1 cellular context compared by ENCODE assay signal in the genomic region with DNA sequence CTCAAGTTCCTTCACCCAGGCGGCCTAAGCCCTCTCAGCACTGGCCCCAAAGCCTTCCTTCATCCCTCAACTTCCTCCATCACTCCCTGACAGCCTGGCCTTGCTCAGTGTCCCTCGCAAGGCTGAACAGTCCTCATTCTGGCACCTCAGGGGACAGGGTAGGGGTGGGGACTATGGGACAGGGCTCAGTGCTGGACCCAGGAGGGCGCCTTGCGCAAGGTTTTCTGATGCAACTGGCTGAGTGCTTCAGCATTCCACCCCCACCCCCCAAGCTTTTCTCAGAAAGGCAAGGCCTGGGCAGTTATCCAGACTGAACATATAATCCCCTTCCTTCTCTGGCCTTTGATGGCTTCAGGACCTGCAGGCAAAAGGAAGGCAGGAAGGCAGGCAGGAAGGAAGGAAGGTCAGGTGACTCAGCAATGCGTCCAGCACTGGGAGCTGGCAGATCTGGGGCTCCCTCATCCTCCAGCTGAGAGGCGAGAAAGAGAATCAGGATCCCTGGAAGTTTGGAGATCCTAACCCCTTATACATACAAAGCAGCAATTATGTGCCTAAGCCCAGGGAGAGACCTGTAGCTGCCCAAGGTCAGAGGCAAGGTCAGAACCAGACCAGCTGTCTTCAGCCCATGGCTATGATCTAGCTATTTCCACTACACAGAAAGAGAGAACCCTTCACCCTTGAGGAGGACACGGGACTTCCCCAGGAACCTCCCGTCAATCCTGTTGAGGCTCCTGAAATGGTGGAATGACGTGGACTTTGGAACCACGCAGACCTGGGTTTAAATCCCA.
TF ChIP-seq lines count a peak whose summit lies in the region.

No MANE protein-coding gene starts in this region.

TF ChIP-seq in HepG2, 621 proteins besides CTCF, POLR2A, EP300 and RAD21 (continued from another document and continues in another):
- peak; percentile 81; the same call in 1 of the 2 replicates for TF ChIP-seq ZNF772 (CRISPR knock-in tag; IDR thresholded peaks at IDR 0.05)
- peak; percentile 60 for TF ChIP-seq SIN3A (IDR thresholded peaks at IDR 0.05; ENCODE audit: borderline replicate concordance, low read depth, low read length)
- TF ChIP-seq KDM1A (CRISPR knock-in tag; IDR thresholded peaks at IDR 0.05), result peak; percentile 91
- TF ChIP-seq, protein P1, sequence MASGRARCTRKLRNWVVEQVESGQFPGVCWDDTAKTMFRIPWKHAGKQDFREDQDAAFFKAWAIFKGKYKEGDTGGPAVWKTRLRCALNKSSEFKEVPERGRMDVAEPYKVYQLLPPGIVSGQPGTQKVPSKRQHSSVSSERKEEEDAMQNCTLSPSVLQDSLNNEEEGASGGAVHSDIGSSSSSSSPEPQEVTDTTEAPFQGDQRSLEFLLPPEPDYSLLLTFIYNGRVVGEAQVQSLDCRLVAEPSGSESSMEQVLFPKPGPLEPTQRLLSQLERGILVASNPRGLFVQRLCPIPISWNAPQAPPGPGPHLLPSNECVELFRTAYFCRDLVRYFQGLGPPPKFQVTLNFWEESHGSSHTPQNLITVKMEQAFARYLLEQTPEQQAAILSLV (CRISPR knock-in tag; IDR thresholded peaks at IDR 0.05; ENCODE audit: borderline replicate concordance), result peak; percentile 90
- TF ChIP-seq, protein P2, sequence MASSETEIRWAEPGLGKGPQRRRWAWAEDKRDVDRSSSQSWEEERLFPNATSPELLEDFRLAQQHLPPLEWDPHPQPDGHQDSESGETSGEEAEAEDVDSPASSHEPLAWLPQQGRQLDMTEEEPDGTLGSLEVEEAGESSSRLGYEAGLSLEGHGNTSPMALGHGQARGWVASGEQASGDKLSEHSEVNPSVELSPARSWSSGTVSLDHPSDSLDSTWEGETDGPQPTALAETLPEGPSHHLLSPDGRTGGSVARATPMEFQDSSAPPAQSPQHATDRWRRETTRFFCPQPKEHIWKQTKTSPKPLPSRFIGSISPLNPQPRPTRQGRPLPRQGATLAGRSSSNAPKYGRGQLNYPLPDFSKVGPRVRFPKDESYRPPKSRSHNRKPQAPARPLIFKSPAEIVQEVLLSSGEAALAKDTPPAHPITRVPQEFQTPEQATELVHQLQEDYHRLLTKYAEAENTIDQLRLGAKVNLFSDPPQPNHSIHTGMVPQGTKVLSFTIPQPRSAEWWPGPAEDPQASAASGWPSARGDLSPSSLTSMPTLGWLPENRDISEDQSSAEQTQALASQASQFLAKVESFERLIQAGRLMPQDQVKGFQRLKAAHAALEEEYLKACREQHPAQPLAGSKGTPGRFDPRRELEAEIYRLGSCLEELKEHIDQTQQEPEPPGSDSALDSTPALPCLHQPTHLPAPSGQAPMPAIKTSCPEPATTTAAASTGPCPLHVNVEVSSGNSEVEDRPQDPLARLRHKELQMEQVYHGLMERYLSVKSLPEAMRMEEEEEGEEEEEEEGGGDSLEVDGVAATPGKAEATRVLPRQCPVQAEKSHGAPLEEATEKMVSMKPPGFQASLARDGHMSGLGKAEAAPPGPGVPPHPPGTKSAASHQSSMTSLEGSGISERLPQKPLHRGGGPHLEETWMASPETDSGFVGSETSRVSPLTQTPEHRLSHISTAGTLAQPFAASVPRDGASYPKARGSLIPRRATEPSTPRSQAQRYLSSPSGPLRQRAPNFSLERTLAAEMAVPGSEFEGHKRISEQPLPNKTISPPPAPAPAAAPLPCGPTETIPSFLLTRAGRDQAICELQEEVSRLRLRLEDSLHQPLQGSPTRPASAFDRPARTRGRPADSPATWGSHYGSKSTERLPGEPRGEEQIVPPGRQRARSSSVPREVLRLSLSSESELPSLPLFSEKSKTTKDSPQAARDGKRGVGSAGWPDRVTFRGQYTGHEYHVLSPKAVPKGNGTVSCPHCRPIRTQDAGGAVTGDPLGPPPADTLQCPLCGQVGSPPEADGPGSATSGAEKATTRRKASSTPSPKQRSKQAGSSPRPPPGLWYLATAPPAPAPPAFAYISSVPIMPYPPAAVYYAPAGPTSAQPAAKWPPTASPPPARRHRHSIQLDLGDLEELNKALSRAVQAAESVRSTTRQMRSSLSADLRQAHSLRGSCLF (CRISPR knock-in tag; IDR thresholded peaks at IDR 0.05; ENCODE audit: borderline replicate concordance), result no peak
- peak; percentile 67; the same call in 1 of the 2 replicates for TF ChIP-seq RELA (CRISPR knock-in tag; IDR thresholded peaks at IDR 0.05)
- TF ChIP-seq RFX3 (CRISPR knock-in tag; IDR thresholded peaks at IDR 0.05), result no peak
- peak; percentile 79; the same call in 1 of the 2 replicates for TF ChIP-seq CHD2 (IDR thresholded peaks at IDR 0.05; ENCODE audit: low read depth, low read length)
- peak; percentile 98 for TF ChIP-seq ZNF891 (CRISPR knock-in tag; IDR thresholded peaks at IDR 0.05)
- TF ChIP-seq ZNF383 (CRISPR knock-in tag; IDR thresholded peaks at IDR 0.05; ENCODE audit: borderline replicate concordance), result peak; percentile 85
- TF ChIP-seq, protein P3, sequence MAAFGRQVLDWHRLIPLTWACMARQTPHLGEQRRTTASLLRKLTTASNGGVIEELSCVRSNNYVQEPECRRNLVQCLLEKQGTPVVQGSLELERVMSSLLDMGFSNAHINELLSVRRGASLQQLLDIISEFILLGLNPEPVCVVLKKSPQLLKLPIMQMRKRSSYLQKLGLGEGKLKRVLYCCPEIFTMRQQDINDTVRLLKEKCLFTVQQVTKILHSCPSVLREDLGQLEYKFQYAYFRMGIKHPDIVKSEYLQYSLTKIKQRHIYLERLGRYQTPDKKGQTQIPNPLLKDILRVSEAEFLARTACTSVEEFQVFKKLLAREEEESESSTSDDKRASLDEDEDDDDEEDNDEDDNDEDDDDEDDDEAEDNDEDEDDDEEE (CRISPR knock-in tag; IDR thresholded peaks at IDR 0.05), result 0 out of 2 replicates have a peak, but pooled peaks have one; percentile 30
- TF ChIP-seq ZNF121 (CRISPR knock-in tag; IDR thresholded peaks at IDR 0.05), result peak; percentile 99
- TF ChIP-seq, protein P4, sequence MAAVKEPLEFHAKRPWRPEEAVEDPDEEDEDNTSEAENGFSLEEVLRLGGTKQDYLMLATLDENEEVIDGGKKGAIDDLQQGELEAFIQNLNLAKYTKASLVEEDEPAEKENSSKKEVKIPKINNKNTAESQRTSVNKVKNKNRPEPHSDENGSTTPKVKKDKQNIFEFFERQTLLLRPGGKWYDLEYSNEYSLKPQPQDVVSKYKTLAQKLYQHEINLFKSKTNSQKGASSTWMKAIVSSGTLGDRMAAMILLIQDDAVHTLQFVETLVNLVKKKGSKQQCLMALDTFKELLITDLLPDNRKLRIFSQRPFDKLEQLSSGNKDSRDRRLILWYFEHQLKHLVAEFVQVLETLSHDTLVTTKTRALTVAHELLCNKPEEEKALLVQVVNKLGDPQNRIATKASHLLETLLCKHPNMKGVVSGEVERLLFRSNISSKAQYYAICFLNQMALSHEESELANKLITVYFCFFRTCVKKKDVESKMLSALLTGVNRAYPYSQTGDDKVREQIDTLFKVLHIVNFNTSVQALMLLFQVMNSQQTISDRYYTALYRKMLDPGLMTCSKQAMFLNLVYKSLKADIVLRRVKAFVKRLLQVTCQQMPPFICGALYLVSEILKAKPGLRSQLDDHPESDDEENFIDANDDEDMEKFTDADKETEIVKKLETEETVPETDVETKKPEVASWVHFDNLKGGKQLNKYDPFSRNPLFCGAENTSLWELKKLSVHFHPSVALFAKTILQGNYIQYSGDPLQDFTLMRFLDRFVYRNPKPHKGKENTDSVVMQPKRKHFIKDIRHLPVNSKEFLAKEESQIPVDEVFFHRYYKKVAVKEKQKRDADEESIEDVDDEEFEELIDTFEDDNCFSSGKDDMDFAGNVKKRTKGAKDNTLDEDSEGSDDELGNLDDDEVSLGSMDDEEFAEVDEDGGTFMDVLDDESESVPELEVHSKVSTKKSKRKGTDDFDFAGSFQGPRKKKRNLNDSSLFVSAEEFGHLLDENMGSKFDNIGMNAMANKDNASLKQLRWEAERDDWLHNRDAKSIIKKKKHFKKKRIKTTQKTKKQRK (IDR thresholded peaks at IDR 0.05; ENCODE audit: low read length), result no peak
- TF ChIP-seq, protein P5, sequence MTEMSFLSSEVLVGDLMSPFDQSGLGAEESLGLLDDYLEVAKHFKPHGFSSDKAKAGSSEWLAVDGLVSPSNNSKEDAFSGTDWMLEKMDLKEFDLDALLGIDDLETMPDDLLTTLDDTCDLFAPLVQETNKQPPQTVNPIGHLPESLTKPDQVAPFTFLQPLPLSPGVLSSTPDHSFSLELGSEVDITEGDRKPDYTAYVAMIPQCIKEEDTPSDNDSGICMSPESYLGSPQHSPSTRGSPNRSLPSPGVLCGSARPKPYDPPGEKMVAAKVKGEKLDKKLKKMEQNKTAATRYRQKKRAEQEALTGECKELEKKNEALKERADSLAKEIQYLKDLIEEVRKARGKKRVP (CRISPR knock-in tag; IDR thresholded peaks at IDR 0.05), result peak; percentile 99 to 100
- TF ChIP-seq ZNF367 (CRISPR knock-in tag; IDR thresholded peaks at IDR 0.05; ENCODE audit: borderline replicate concordance), result no peak
- TF ChIP-seq YEATS4 (CRISPR knock-in tag; IDR thresholded peaks at IDR 0.05; ENCODE audit: borderline replicate concordance), result peak; percentile 95
- TF ChIP-seq ZNF644 (CRISPR knock-in tag; IDR thresholded peaks at IDR 0.05; ENCODE audit: low read depth), result peak; percentile 98
- peak; percentile 89 for TF ChIP-seq ZC3H13 (CRISPR knock-in tag; IDR thresholded peaks at IDR 0.05)
- TF ChIP-seq ZNF781 (CRISPR knock-in tag; IDR thresholded peaks at IDR 0.05; ENCODE audit: borderline replicate concordance, not compliant biosample characterization), result no peak
- TF ChIP-seq FOSL2 (CRISPR knock-in tag; IDR thresholded peaks at IDR 0.05), result peak; percentile 89
- peak; percentile 81 for TF ChIP-seq ZNF501 (CRISPR knock-in tag; IDR thresholded peaks at IDR 0.05)
- peak; percentile 86 for TF ChIP-seq FOXK1 (CRISPR knock-in tag; IDR thresholded peaks at IDR 0.05; ENCODE audit: borderline replicate concordance, low read depth)
- TF ChIP-seq ZNF207 (IDR thresholded peaks at IDR 0.05; ENCODE audit: borderline replicate concordance), result no peak
- peak; percentile 74 for TF ChIP-seq SRF (IDR thresholded peaks at IDR 0.05; ENCODE audit: low read depth, low read length)
- TF ChIP-seq MED1 (CRISPR knock-in tag; IDR thresholded peaks at IDR 0.05), result peak; percentile 99
- peak; percentile 84; the same call in 1 of the 2 replicates for TF ChIP-seq ZNF607 (CRISPR knock-in tag; IDR thresholded peaks at IDR 0.05; ENCODE audit: borderline replicate concordance)
- TF ChIP-seq, protein P6, sequence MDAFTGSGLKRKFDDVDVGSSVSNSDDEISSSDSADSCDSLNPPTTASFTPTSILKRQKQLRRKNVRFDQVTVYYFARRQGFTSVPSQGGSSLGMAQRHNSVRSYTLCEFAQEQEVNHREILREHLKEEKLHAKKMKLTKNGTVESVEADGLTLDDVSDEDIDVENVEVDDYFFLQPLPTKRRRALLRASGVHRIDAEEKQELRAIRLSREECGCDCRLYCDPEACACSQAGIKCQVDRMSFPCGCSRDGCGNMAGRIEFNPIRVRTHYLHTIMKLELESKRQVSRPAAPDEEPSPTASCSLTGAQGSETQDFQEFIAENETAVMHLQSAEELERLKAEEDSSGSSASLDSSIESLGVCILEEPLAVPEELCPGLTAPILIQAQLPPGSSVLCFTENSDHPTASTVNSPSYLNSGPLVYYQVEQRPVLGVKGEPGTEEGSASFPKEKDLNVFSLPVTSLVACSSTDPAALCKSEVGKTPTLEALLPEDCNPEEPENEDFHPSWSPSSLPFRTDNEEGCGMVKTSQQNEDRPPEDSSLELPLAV (CRISPR knock-in tag; conservative IDR thresholded peaks at IDR 0.05; ENCODE audit: low read depth), result no peak
- TF ChIP-seq, protein P7, sequence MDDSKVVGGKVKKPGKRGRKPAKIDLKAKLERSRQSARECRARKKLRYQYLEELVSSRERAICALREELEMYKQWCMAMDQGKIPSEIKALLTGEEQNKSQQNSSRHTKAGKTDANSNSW (CRISPR knock-in tag; IDR thresholded peaks at IDR 0.05; ENCODE audit: borderline replicate concordance), result no peak
- peak; percentile 82 for TF ChIP-seq SKI (IDR thresholded peaks at IDR 0.05; ENCODE audit: partially characterized antibody)
- TF ChIP-seq ZFY (CRISPR knock-in tag; IDR thresholded peaks at IDR 0.05), result peak; percentile 77
- TF ChIP-seq CREB1 (IDR thresholded peaks at IDR 0.05), result peak; percentile 74
- no peak for TF ChIP-seq CREB1 (CRISPR knock-in tag; IDR thresholded peaks at IDR 0.05)
- TF ChIP-seq HOXA9 (CRISPR knock-in tag; IDR thresholded peaks at IDR 0.05; ENCODE audit: borderline replicate concordance), result peak; percentile 85; the same call in 1 of the 2 replicates
- TF ChIP-seq, protein P8, sequence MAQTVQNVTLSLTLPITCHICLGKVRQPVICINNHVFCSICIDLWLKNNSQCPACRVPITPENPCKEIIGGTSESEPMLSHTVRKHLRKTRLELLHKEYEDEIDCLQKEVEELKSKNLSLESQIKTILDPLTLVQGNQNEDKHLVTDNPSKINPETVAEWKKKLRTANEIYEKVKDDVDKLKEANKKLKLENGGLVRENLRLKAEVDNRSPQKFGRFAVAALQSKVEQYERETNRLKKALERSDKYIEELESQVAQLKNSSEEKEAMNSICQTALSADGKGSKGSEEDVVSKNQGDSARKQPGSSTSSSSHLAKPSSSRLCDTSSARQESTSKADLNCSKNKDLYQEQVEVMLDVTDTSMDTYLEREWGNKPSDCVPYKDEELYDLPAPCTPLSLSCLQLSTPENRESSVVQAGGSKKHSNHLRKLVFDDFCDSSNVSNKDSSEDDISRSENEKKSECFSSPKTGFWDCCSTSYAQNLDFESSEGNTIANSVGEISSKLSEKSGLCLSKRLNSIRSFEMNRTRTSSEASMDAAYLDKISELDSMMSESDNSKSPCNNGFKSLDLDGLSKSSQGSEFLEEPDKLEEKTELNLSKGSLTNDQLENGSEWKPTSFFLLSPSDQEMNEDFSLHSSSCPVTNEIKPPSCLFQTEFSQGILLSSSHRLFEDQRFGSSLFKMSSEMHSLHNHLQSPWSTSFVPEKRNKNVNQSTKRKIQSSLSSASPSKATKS (CRISPR knock-in tag; IDR thresholded peaks at IDR 0.05), result peak; percentile 93; the same call in 1 of the 2 replicates
- TF ChIP-seq SNRNP70 (IDR thresholded peaks at IDR 0.05; ENCODE audit: low read depth, low read length), result no peak
- TF ChIP-seq REXO4 (CRISPR knock-in tag; IDR thresholded peaks at IDR 0.05; ENCODE audit: borderline replicate concordance), result no peak
- TF ChIP-seq SMAD3 (CRISPR knock-in tag; IDR thresholded peaks at IDR 0.05), result peak; percentile 94
- TF ChIP-seq GTF3A (CRISPR knock-in tag; conservative IDR thresholded peaks at IDR 0.05), result peak; percentile 96; the same call in 1 of the 2 replicates
- peak; percentile 93 for TF ChIP-seq MAZ (IDR thresholded peaks at IDR 0.05; ENCODE audit: borderline replicate concordance, low read depth, low read length)
- peak; percentile 97 for TF ChIP-seq MAZ (CRISPR knock-in tag; IDR thresholded peaks at IDR 0.05; ENCODE audit: low read depth)
- no peak for TF ChIP-seq EZH2 (conservative IDR thresholded peaks at IDR 0.05; ENCODE audit: low read depth, low read length)
- TF ChIP-seq ZSCAN20 (CRISPR knock-in tag; IDR thresholded peaks at IDR 0.05; ENCODE audit: borderline replicate concordance), result no peak
- TF ChIP-seq, protein P9, sequence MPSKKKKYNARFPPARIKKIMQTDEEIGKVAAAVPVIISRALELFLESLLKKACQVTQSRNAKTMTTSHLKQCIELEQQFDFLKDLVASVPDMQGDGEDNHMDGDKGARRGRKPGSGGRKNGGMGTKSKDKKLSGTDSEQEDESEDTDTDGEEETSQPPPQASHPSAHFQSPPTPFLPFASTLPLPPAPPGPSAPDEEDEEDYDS (CRISPR knock-in tag; IDR thresholded peaks at IDR 0.05), result peak; percentile 58; the same call in 1 of the 2 replicates
- TF ChIP-seq RFXAP (CRISPR knock-in tag; IDR thresholded peaks at IDR 0.05; ENCODE audit: borderline replicate concordance), result peak; percentile 93; the same call in 1 of the 2 replicates
